ENCODE assay signal across 11 cellular contexts in the genomic region with DNA sequence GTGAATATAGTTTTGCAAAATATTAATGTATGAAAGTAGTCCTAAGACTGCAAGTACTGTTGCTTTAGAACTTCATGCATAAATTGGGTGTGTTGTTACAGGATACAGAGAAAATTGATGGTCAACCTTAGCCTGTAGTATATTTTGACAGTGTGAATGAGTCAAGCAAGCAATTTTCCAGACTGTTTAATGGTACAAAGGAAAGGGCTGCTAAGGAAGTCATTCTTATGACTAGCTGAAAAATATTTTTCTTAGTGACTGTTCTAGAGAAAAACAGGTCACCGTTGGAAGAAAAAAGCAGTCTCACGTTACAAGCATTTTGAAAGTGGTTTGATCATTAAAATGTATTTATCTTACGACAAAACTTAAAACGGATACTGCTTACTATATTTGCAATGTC. TPM values are rescaled to one million over a fixed set of nuclear protein-coding genes. Genes with fewer than 3 reads are reported as not detected.
A peak's percentile ranks its signal among the peaks of the same experiment; 100 is the strongest.
DNase-seq lines count a peak whose midpoint lies in the region; ATAC-seq, FAIRE-seq and TF ChIP-seq lines count a peak whose summit lies in the region.
"Had no signal": no experiment of that assay in that cellular context is flagged by ENCODE, and none has a peak within 500 bp of the region (broad histone marks: within the 10 kb centered on the region; RNA-seq: fewer than 3 reads in every experiment).

No MANE protein-coding gene starts in this region.

- H3K4me3 ChIP-seq in CD4-positive, alpha-beta memory T cell (ENCODE audit: low read length in 2 of 2), result no peak overlapping the region
- peak overlapping the region; percentile 13 for H3K4me3 ChIP-seq in coronary artery
- H3K4me3 ChIP-seq in naive thymus-derived CD4-positive, alpha-beta T cell (ENCODE audit: low read length), result no peak overlapping the region

- peaks cover 100% of the 10 kb centered on the region for H3K4me1 ChIP-seq in CD4-positive, alpha-beta memory T cell (ENCODE audit: insufficient read depth, low read length)
- peaks cover 59 to 67% of the 10 kb centered on the region in 2 donors for H3K4me1 ChIP-seq in naive thymus-derived CD4-positive, alpha-beta T cell (ENCODE audit: control insufficient read depth in 2 of 2, insufficient read depth in 2 of 2, low read length in 2 of 2)

- no peak for ATAC-seq in naive thymus-derived CD4-positive, alpha-beta T cell
- ATAC-seq in HG03108 (IDR thresholded peaks at IDR 0.05; ENCODE audit: unreplicated experiment) (no peak), GM19397 (IDR thresholded peaks at IDR 0.05; ENCODE audit: unreplicated experiment) (no peak), GM21528 (IDR thresholded peaks at IDR 0.05; ENCODE audit: low FRiP score, unreplicated experiment) (no peak)

- H3K27ac Mint-ChIP-seq in CD4-positive, alpha-beta memory T cell, result peak overlapping the region; percentile 14 to 93 (median 62)
- H3K27ac Mint-ChIP-seq in naive thymus-derived CD4-positive, alpha-beta T cell, result peak overlapping the region in 6 of 9 donors; percentile 48 to 76 (median 56)
- H3K27ac Mint-ChIP-seq: progenitor cell of endocrine pancreas had no signal

- no peak overlapping the region for H3K27ac ChIP-seq in CD4-positive, alpha-beta memory T cell (ENCODE audit: low read depth, low read length)
- peak overlapping the region; percentile 30 to 38 for H3K27ac ChIP-seq in coronary artery
- H3K27ac ChIP-seq in naive thymus-derived CD4-positive, alpha-beta T cell (ENCODE audit: low read depth, low read length), result peak overlapping the region; percentile 32

- no peak for DNase-seq in CD4-positive, alpha-beta memory T cell
- DNase-seq in HTR-8/SVneo (ENCODE audit: insufficient read length, low spot score), result peak; percentile 10
- no peak for DNase-seq in coronary artery (ENCODE audit: low spot score)
- no peak for DNase-seq in naive thymus-derived CD4-positive, alpha-beta T cell
- DNase-seq in NCI-H345 (lab: John Stamatoyannopoulos, UW), result no peak
- DNase-seq: DMS153; stimulated activated CD8-positive, alpha-beta memory T cell treated with anti-CD3 and anti-CD28 coated beads, Interleukin-4, amount 100 ng/mL, for 48 hours had no signal

- H3K4me3 Mint-ChIP-seq in CD4-positive, alpha-beta memory T cell, result peak overlapping the region in 7 of 8 donors; percentile 30 to 74 (median 42)
- H3K4me3 Mint-ChIP-seq in naive thymus-derived CD4-positive, alpha-beta T cell, result peak overlapping the region in 8 of 10 donors; percentile 29 to 64 (median 48)

- H3K27me3 ChIP-seq in CD4-positive, alpha-beta memory T cell (ENCODE audit: insufficient read depth, low read length), result no peaks in the 10 kb centered on the region
- no peaks in the 10 kb centered on the region for H3K27me3 ChIP-seq in naive thymus-derived CD4-positive, alpha-beta T cell (ENCODE audit: control insufficient read depth in 2 of 2, insufficient read depth in 2 of 2, low read length in 2 of 2)

- H3K36me3 ChIP-seq in CD4-positive, alpha-beta memory T cell (ENCODE audit: insufficient read depth, low read length), result peaks cover 5% of the 10 kb centered on the region
- H3K36me3 ChIP-seq in naive thymus-derived CD4-positive, alpha-beta T cell (ENCODE audit: control insufficient read depth in 2 of 3, insufficient read depth in 3 of 3, low read length in 3 of 3), result peaks cover 0 to 4% (median 3%) of the 10 kb centered on the region in 3 experiments

- H3K9me3 Mint-ChIP-seq in CD4-positive, alpha-beta memory T cell, result peaks cover 0 to 2% (median 0%) of the 10 kb centered on the region in 8 donors
- H3K9me3 Mint-ChIP-seq in naive thymus-derived CD4-positive, alpha-beta T cell, result no peaks in the 10 kb centered on the region

- no peak for FAIRE-seq in HTR-8/SVneo (lab: Jason Lieb, UNC)

- intact Hi-C loops in CD4-positive, alpha-beta memory T cell (cut with micrococcal nuclease), result loop anchor here (1.0 to 5.0 kb wide), 5 partner anchors 10 to 47 kb away; no protein-coding TSS in a partner anchor
- intact Hi-C loops in naive thymus-derived CD4-positive, alpha-beta T cell (cut with micrococcal nuclease), result loop anchor here (1.0 to 2.0 kb wide), 3 partner anchors 8 to 15 kb away; no protein-coding TSS in a partner anchor

- H3K36me3 Mint-ChIP-seq in CD4-positive, alpha-beta memory T cell, result peaks cover 19 to 67% of the 10 kb centered on the region in 2 donors
- peaks cover 0 to 37% (median 15%) of the 10 kb centered on the region in 5 donors for H3K36me3 Mint-ChIP-seq in naive thymus-derived CD4-positive, alpha-beta T cell

- no peak for TF ChIP-seq CTCF in coronary artery (IDR thresholded peaks at IDR 0.05)

- CTCF ChIA-PET in CD4-positive, alpha-beta memory T cell (lab: Charles Lee; ENCODE audit: partially characterized antibody), result interaction anchor here (0.6 to 1.4 kb wide), 3 partner anchors 12 to 20 kb away, joined by 3 read pairs; no protein-coding TSS in a partner anchor
- CTCF ChIA-PET in naive thymus-derived CD4-positive, alpha-beta T cell (lab: Charles Lee), result interaction anchor here (0.7 to 2.9 kb wide), 3 partner anchors 13 to 135 kb away, joined by 3 to 7 read pairs (median 3); no protein-coding TSS in a partner anchor

- H3K9me3 ChIP-seq in CD4-positive, alpha-beta memory T cell (ENCODE audit: control insufficient read depth in 1 of 2, low read length in 2 of 2), result no peaks in the 10 kb centered on the region
- no peaks in the 10 kb centered on the region for H3K9me3 ChIP-seq in naive thymus-derived CD4-positive, alpha-beta T cell (ENCODE audit: control insufficient read depth in 2 of 3, low read length in 3 of 3)

- peaks cover 0 to 1% of the 10 kb centered on the region in 2 donors for H3K27me3 Mint-ChIP-seq in CD4-positive, alpha-beta memory T cell
- no peaks in the 10 kb centered on the region for H3K27me3 Mint-ChIP-seq in naive thymus-derived CD4-positive, alpha-beta T cell
- H3K27me3 Mint-ChIP-seq: progenitor cell of endocrine pancreas had no signal

- POLR2A ChIA-PET in CD4-positive, alpha-beta memory T cell (lab: Charles Lee; ENCODE audit: partially characterized antibody), result interaction anchor here (1.0 to 3.3 kb wide), 10 partner anchors 8 to 119 kb away, joined by 3 to 18 read pairs (median 4); a partner anchor contains a TSS
- POLR2A ChIA-PET in naive thymus-derived CD4-positive, alpha-beta T cell (lab: Charles Lee), result interaction anchor here (0.7 to 1.0 kb wide), 3 partner anchors 9 to 124 kb away, joined by 3 to 5 read pairs (median 3); no protein-coding TSS in a partner anchor

- H3K4me1 Mint-ChIP-seq in CD4-positive, alpha-beta memory T cell, result peaks cover 73 to 97% (median 82%) of the 10 kb centered on the region in 4 donors
- peaks cover 63 to 100% (median 97%) of the 10 kb centered on the region in 7 donors for H3K4me1 Mint-ChIP-seq in naive thymus-derived CD4-positive, alpha-beta T cell

RNA-seq across cellular contexts. Expression of a gene that starts 49.2 kb away (rescaled TPM):
- total RNA-seq in CD4-positive, alpha-beta memory T cell, result 100 to 1,000 TPM; 420 to 430 TPM
- 100 to 1,000 TPM; 289 to 302 TPM for polyA plus RNA-seq in CD4-positive, alpha-beta memory T cell
- 100 to 1,000 TPM; 459 to 675 (median 508) TPM for total RNA-seq in naive thymus-derived CD4-positive, alpha-beta T cell
- 100 to 1,000 TPM; 371 to 389 TPM for polyA plus RNA-seq in naive thymus-derived CD4-positive, alpha-beta T cell
